Comparison of ENCODE assay signal across 2 cellular contexts in genomic region chr22:49553518-49554295, GRCh38.
TF ChIP-seq lines count a peak whose summit lies in the region.

No MANE protein-coding gene starts in this region.

TF ChIP-seq in WTC11, 78 proteins besides CTCF, POLR2A, EP300 and RAD21 (continued from another document):
- TF ChIP-seq FOXP4 (CRISPR knock-in tag; IDR thresholded peaks at IDR 0.05): 0 out of 2 replicates have a peak, but pooled peaks have one; percentile 47
- TF ChIP-seq GRHL2 (CRISPR knock-in tag; IDR thresholded peaks at IDR 0.05; ENCODE audit: insufficient replicate concordance, severe bottlenecking): no peak
- no peak for TF ChIP-seq ZNF512 (CRISPR knock-in tag; IDR thresholded peaks at IDR 0.05; ENCODE audit: borderline replicate concordance)
- 0 out of 2 replicates have a peak, but pooled peaks have one; percentile 26 for TF ChIP-seq IRF1 (CRISPR knock-in tag; IDR thresholded peaks at IDR 0.05)
- no peak for TF ChIP-seq ZNF317 (CRISPR knock-in tag; IDR thresholded peaks at IDR 0.05; ENCODE audit: borderline replicate concordance, low read depth)
- TF ChIP-seq ZNF219 (CRISPR knock-in tag; IDR thresholded peaks at IDR 0.05; ENCODE audit: borderline replicate concordance): no peak
- no peak for TF ChIP-seq USF1 (CRISPR knock-in tag; IDR thresholded peaks at IDR 0.05)
- TF ChIP-seq ERG (CRISPR knock-in tag; IDR thresholded peaks at IDR 0.05): no peak
- TF ChIP-seq ZNF671 (CRISPR knock-in tag; IDR thresholded peaks at IDR 0.05): no peak
- no peak for TF ChIP-seq PRRX2 (CRISPR knock-in tag; IDR thresholded peaks at IDR 0.05)
- no peak for TF ChIP-seq NFATC4 (CRISPR knock-in tag; IDR thresholded peaks at IDR 0.05)
- TF ChIP-seq KAT7 (CRISPR knock-in tag; IDR thresholded peaks at IDR 0.05; ENCODE audit: borderline replicate concordance): no peak
- TF ChIP-seq ATF1 (CRISPR knock-in tag; IDR thresholded peaks at IDR 0.05): no peak
- TF ChIP-seq FOXK1 (CRISPR knock-in tag; IDR thresholded peaks at IDR 0.05): 0 out of 2 replicates have a peak, but pooled peaks have one; percentile 42
- TF ChIP-seq GTF2I (CRISPR knock-in tag; conservative IDR thresholded peaks at IDR 0.05): no peak
- no peak for TF ChIP-seq ZNF396 (CRISPR knock-in tag; IDR thresholded peaks at IDR 0.05; ENCODE audit: borderline replicate concordance)
- no peak for TF ChIP-seq TCF7 (CRISPR knock-in tag; IDR thresholded peaks at IDR 0.05; ENCODE audit: low read depth)
- no peak for TF ChIP-seq PREB (CRISPR knock-in tag; IDR thresholded peaks at IDR 0.05; ENCODE audit: borderline replicate concordance)
- TF ChIP-seq ELF4 (CRISPR knock-in tag; IDR thresholded peaks at IDR 0.05; ENCODE audit: low read depth): no peak
- no peak for TF ChIP-seq MYBL2 (CRISPR knock-in tag; IDR thresholded peaks at IDR 0.05)

TF ChIP-seq in HepG2, 621 proteins besides CTCF, POLR2A, EP300 and RAD21:
- TF ChIP-seq REST (IDR thresholded peaks at IDR 0.05; ENCODE audit: borderline replicate concordance in 1 of 2, low read depth in 1 of 2, low read length in 2 of 2) (peak; percentile 71 to 90), MIER2 (CRISPR knock-in tag; IDR thresholded peaks at IDR 0.05) (peak; percentile 84), SP2 (CRISPR knock-in tag; IDR thresholded peaks at IDR 0.05) (no peak)
